In the genomic region with DNA sequence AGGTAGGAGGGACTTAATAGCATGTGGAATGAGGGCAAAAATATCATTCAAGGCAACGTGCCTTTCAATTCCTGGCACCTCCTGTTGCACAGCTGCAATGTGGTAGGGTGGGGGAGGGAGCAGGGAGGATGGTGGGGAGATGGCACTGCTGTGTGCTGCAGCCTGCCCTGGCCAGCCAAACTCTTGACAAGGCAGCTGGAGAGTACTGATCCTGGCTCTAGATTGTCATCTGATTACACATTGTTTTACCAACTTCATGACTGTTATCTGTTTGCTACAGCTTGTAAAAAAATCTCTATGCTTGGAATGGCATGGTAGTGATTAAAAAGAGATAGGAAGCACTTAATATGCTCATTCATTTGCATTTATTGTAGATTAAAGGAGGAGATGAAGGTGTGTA, we compare ENCODE assay signal across 1 cellular context.
TF ChIP-seq lines count a peak whose summit lies in the region.

No MANE protein-coding gene starts in this region.

TF ChIP-seq in GM12878, 131 proteins besides CTCF, POLR2A, EP300 and RAD21:
- TF ChIP-seq KDM1A (IDR thresholded peaks at IDR 0.05; ENCODE audit: borderline replicate concordance), result no peak
- TF ChIP-seq ZBTB40 (IDR thresholded peaks at IDR 0.05; ENCODE audit: borderline replicate concordance), result no peak
- no peak for TF ChIP-seq GABPA (IDR thresholded peaks at IDR 0.05; ENCODE audit: low read depth)
- no peak for TF ChIP-seq ATF7 (IDR thresholded peaks at IDR 0.05; ENCODE audit: low read depth)
- no peak for TF ChIP-seq REST (IDR thresholded peaks at IDR 0.05; ENCODE audit: low read depth, low read length)
